1 cellular context compared by ENCODE assay signal in genomic region chr1:25848531-25848930, GRCh38.
TF ChIP-seq lines count a peak whose summit lies in the region.

No MANE protein-coding gene starts in this region.

TF ChIP-seq in SK-N-SH treated with all-trans-retinoic acid at 6 μM for 48 hours, 23 proteins besides CTCF, POLR2A, EP300 and RAD21 (continued from another document):
- no peak for TF ChIP-seq GLIS3 (CRISPR knock-in tag; IDR thresholded peaks at IDR 0.05)
- no peak for TF ChIP-seq TSHZ2 (CRISPR knock-in tag; IDR thresholded peaks at IDR 0.05)
- no peak for TF ChIP-seq CSDC2 (CRISPR knock-in tag; IDR thresholded peaks at IDR 0.05)
- no peak for TF ChIP-seq TCF4 (CRISPR knock-in tag; IDR thresholded peaks at IDR 0.05; ENCODE audit: borderline replicate concordance)
- no peak for TF ChIP-seq SNAI2 (CRISPR knock-in tag; IDR thresholded peaks at IDR 0.05)
- TF ChIP-seq ISL1 (CRISPR knock-in tag; IDR thresholded peaks at IDR 0.05): no peak
- TF ChIP-seq PPARA (CRISPR knock-in tag; IDR thresholded peaks at IDR 0.05; ENCODE audit: borderline replicate concordance): no peak
- TF ChIP-seq TOX (CRISPR knock-in tag; IDR thresholded peaks at IDR 0.05; ENCODE audit: borderline replicate concordance): no peak
- TF ChIP-seq, protein P1, sequence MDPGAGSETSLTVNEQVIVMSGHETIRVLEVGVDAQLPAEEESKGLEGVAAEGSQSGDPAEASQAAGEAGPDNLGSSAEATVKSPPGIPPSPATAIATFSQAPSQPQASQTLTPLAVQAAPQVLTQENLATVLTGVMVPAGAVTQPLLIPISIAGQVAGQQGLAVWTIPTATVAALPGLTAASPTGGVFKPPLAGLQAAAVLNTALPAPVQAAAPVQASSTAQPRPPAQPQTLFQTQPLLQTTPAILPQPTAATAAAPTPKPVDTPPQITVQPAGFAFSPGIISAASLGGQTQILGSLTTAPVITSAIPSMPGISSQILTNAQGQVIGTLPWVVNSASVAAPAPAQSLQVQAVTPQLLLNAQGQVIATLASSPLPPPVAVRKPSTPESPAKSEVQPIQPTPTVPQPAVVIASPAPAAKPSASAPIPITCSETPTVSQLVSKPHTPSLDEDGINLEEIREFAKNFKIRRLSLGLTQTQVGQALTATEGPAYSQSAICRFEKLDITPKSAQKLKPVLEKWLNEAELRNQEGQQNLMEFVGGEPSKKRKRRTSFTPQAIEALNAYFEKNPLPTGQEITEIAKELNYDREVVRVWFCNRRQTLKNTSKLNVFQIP (CRISPR knock-in tag; IDR thresholded peaks at IDR 0.05; ENCODE audit: borderline replicate concordance, low read depth): no peak
- TF ChIP-seq, protein P2, sequence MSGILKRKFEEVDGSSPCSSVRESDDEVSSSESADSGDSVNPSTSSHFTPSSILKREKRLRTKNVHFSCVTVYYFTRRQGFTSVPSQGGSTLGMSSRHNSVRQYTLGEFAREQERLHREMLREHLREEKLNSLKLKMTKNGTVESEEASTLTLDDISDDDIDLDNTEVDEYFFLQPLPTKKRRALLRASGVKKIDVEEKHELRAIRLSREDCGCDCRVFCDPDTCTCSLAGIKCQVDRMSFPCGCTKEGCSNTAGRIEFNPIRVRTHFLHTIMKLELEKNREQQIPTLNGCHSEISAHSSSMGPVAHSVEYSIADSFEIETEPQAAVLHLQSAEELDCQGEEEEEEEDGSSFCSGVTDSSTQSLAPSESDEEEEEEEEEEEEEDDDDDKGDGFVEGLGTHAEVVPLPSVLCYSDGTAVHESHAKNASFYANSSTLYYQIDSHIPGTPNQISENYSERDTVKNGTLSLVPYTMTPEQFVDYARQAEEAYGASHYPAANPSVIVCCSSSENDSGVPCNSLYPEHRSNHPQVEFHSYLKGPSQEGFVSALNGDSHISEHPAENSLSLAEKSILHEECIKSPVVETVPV (CRISPR knock-in tag; IDR thresholded peaks at IDR 0.05): no peak
- TF ChIP-seq, protein P3, sequence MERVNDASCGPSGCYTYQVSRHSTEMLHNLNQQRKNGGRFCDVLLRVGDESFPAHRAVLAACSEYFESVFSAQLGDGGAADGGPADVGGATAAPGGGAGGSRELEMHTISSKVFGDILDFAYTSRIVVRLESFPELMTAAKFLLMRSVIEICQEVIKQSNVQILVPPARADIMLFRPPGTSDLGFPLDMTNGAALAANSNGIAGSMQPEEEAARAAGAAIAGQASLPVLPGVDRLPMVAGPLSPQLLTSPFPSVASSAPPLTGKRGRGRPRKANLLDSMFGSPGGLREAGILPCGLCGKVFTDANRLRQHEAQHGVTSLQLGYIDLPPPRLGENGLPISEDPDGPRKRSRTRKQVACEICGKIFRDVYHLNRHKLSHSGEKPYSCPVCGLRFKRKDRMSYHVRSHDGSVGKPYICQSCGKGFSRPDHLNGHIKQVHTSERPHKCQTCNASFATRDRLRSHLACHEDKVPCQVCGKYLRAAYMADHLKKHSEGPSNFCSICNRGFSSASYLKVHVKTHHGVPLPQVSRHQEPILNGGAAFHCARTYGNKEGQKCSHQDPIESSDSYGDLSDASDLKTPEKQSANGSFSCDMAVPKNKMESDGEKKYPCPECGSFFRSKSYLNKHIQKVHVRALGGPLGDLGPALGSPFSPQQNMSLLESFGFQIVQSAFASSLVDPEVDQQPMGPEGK (CRISPR knock-in tag; IDR thresholded peaks at IDR 0.05; ENCODE audit: borderline replicate concordance): no peak
- no peak for TF ChIP-seq ZC3H10 (CRISPR knock-in tag; IDR thresholded peaks at IDR 0.05)
- TF ChIP-seq ZNF565 (CRISPR knock-in tag; conservative IDR thresholded peaks at IDR 0.05; ENCODE audit: low read depth): no peak
- no peak for TF ChIP-seq ESRRG (CRISPR knock-in tag; IDR thresholded peaks at IDR 0.05)
- no peak for TF ChIP-seq OSR1 (CRISPR knock-in tag; IDR thresholded peaks at IDR 0.05)
